Comparison of ENCODE assay signal across 1 cellular context in the genomic region with DNA sequence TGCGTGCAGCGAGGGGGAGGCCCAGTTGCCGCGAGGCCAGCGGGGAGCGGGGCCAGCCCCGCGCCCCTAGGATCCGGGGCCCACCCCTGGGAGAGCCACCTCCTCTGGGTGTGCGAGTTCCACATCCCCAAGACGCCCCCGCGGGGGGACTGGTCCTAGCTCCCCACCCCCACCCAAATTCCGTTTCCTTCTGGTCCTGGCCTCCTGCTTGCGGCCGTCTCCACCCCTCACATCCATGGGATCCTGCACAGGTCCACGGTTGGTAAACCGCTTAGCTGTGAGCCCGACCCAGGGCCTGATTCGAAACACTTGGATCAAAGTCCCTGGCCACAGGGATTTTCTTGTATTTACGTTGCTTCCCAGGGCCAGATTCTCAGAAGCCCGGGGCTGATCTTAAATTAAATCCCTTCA.
TF ChIP-seq lines count a peak whose summit lies in the region.

No MANE protein-coding gene starts in this region.

TF ChIP-seq in HepG2, 621 proteins besides CTCF, POLR2A, EP300 and RAD21 (continues in another document):
- TF ChIP-seq ZNF17 (CRISPR knock-in tag; IDR thresholded peaks at IDR 0.05) = no peak
- no peak for TF ChIP-seq EHMT2 (IDR thresholded peaks at IDR 0.05; ENCODE audit: borderline replicate concordance, low read depth, low read length)
- TF ChIP-seq TCF12 (IDR thresholded peaks at IDR 0.05) = no peak
- TF ChIP-seq TCF12 (CRISPR knock-in tag; IDR thresholded peaks at IDR 0.05) = no peak
- TF ChIP-seq GATAD1 (CRISPR knock-in tag; IDR thresholded peaks at IDR 0.05) = 0 out of 2 replicates have a peak, but pooled peaks have one; percentile 4
- TF ChIP-seq ZNF770 (CRISPR knock-in tag; IDR thresholded peaks at IDR 0.05) = peak; percentile 81
- TF ChIP-seq, protein P1, sequence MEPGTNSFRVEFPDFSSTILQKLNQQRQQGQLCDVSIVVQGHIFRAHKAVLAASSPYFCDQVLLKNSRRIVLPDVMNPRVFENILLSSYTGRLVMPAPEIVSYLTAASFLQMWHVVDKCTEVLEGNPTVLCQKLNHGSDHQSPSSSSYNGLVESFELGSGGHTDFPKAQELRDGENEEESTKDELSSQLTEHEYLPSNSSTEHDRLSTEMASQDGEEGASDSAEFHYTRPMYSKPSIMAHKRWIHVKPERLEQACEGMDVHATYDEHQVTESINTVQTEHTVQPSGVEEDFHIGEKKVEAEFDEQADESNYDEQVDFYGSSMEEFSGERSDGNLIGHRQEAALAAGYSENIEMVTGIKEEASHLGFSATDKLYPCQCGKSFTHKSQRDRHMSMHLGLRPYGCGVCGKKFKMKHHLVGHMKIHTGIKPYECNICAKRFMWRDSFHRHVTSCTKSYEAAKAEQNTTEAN (CRISPR knock-in tag; conservative IDR thresholded peaks at IDR 0.05) = 0 out of 2 replicates have a peak, but pooled peaks have one; percentile 24
- TF ChIP-seq CAMTA2 (CRISPR knock-in tag; IDR thresholded peaks at IDR 0.05; ENCODE audit: borderline replicate concordance) = no peak
- TF ChIP-seq ZNF274 (CRISPR knock-in tag; IDR thresholded peaks at IDR 0.05) = no peak
- TF ChIP-seq ZNF792 (CRISPR knock-in tag; IDR thresholded peaks at IDR 0.05) = 0 out of 2 replicates have a peak, but pooled peaks have one; percentile 4
- no peak for TF ChIP-seq NFATC3 (CRISPR knock-in tag; IDR thresholded peaks at IDR 0.05)
- TF ChIP-seq, protein P2, sequence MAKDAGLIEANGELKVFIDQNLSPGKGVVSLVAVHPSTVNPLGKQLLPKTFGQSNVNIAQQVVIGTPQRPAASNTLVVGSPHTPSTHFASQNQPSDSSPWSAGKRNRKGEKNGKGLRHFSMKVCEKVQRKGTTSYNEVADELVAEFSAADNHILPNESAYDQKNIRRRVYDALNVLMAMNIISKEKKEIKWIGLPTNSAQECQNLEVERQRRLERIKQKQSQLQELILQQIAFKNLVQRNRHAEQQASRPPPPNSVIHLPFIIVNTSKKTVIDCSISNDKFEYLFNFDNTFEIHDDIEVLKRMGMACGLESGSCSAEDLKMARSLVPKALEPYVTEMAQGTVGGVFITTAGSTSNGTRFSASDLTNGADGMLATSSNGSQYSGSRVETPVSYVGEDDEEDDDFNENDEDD (CRISPR knock-in tag; IDR thresholded peaks at IDR 0.05; ENCODE audit: borderline replicate concordance) = 0 out of 2 replicates have a peak, but pooled peaks have one; percentile 6
- no peak for TF ChIP-seq NR2F2 (IDR thresholded peaks at IDR 0.05; ENCODE audit: borderline replicate concordance, low read depth)
- TF ChIP-seq SIX1 (CRISPR knock-in tag; IDR thresholded peaks at IDR 0.05; ENCODE audit: borderline replicate concordance) = no peak
- TF ChIP-seq RBFOX2 (IDR thresholded peaks at IDR 0.05; ENCODE audit: low read depth, low read length) = peak; percentile 74
- no peak for TF ChIP-seq RNF2 (conservative IDR thresholded peaks at IDR 0.05; ENCODE audit: low read depth)
- 0 out of 2 replicates have a peak, but pooled peaks have one; percentile 26 for TF ChIP-seq ZNF878 (CRISPR knock-in tag; IDR thresholded peaks at IDR 0.05)
- TF ChIP-seq ZIK1 (CRISPR knock-in tag; IDR thresholded peaks at IDR 0.05; ENCODE audit: borderline replicate concordance, low read depth) = no peak
- no peak for TF ChIP-seq ZNF256 (CRISPR knock-in tag; conservative IDR thresholded peaks at IDR 0.05)
- TF ChIP-seq NFRKB (IDR thresholded peaks at IDR 0.05) = no peak
- no peak for TF ChIP-seq PITX1 (CRISPR knock-in tag; IDR thresholded peaks at IDR 0.05)
- TF ChIP-seq TEAD2 (CRISPR knock-in tag; IDR thresholded peaks at IDR 0.05) = no peak
- TF ChIP-seq HNF4G (IDR thresholded peaks at IDR 0.05; ENCODE audit: borderline replicate concordance, low read depth, low read length) = no peak
- no peak for TF ChIP-seq HNF4G (CRISPR knock-in tag; IDR thresholded peaks at IDR 0.05; ENCODE audit: borderline replicate concordance, low read depth)
- TF ChIP-seq KLF12 (CRISPR knock-in tag; IDR thresholded peaks at IDR 0.05; ENCODE audit: borderline replicate concordance) = peak; percentile 51; the same call in 1 of the 2 replicates
- no peak for TF ChIP-seq SIN3B (IDR thresholded peaks at IDR 0.05; ENCODE audit: low read length)
- TF ChIP-seq, protein P3, sequence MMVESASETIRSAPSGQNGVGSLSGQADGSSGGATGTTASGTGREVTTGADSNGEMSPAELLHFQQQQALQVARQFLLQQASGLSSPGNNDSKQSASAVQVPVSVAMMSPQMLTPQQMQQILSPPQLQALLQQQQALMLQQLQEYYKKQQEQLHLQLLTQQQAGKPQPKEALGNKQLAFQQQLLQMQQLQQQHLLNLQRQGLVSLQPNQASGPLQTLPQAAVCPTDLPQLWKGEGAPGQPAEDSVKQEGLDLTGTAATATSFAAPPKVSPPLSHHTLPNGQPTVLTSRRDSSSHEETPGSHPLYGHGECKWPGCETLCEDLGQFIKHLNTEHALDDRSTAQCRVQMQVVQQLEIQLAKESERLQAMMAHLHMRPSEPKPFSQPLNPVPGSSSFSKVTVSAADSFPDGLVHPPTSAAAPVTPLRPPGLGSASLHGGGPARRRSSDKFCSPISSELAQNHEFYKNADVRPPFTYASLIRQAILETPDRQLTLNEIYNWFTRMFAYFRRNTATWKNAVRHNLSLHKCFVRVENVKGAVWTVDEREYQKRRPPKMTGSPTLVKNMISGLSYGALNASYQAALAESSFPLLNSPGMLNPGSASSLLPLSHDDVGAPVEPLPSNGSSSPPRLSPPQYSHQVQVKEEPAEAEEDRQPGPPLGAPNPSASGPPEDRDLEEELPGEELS (CRISPR knock-in tag; IDR thresholded peaks at IDR 0.05) = no peak
- no peak for TF ChIP-seq MIER2 (CRISPR knock-in tag; IDR thresholded peaks at IDR 0.05)
- TF ChIP-seq, protein P4, sequence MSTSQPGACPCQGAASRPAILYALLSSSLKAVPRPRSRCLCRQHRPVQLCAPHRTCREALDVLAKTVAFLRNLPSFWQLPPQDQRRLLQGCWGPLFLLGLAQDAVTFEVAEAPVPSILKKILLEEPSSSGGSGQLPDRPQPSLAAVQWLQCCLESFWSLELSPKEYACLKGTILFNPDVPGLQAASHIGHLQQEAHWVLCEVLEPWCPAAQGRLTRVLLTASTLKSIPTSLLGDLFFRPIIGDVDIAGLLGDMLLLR (CRISPR knock-in tag; IDR thresholded peaks at IDR 0.05) = no peak
- TF ChIP-seq, protein P5, sequence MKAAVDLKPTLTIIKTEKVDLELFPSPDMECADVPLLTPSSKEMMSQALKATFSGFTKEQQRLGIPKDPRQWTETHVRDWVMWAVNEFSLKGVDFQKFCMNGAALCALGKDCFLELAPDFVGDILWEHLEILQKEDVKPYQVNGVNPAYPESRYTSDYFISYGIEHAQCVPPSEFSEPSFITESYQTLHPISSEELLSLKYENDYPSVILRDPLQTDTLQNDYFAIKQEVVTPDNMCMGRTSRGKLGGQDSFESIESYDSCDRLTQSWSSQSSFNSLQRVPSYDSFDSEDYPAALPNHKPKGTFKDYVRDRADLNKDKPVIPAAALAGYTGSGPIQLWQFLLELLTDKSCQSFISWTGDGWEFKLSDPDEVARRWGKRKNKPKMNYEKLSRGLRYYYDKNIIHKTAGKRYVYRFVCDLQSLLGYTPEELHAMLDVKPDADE (CRISPR knock-in tag; IDR thresholded peaks at IDR 0.05) = no peak
- 0 out of 2 replicates have a peak, but pooled peaks have one; percentile 3 for TF ChIP-seq GFI1 (CRISPR knock-in tag; IDR thresholded peaks at IDR 0.05; ENCODE audit: borderline replicate concordance)
- TF ChIP-seq, protein P6, sequence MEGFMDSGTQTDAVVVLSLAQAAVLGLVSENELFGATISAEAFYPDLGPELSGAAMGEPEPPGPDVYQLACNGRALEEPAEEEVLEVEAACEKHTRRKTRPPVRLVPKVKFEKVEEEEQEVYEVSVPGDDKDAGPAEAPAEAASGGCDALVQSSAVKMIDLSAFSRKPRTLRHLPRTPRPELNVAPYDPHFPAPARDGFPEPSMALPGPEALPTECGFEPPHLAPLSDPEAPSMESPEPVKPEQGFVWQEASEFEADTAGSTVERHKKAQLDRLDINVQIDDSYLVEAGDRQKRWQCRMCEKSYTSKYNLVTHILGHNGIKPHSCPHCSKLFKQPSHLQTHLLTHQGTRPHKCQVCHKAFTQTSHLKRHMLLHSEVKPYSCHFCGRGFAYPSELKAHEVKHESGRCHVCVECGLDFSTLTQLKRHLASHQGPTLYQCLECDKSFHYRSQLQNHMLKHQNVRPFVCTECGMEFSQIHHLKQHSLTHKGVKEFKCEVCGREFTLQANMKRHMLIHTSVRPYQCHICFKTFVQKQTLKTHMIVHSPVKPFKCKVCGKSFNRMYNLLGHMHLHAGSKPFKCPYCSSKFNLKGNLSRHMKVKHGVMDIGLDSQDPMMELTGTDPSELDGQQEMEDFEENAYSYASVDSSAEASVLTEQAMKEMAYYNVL (CRISPR knock-in tag; IDR thresholded peaks at IDR 0.05; ENCODE audit: borderline replicate concordance) = no peak
- 0 out of 3 replicates have a peak, but pooled peaks have one; percentile 17 for TF ChIP-seq MXI1 (IDR thresholded peaks at IDR 0.05; ENCODE audit: borderline replicate concordance, low read depth, low read length)
- no peak for TF ChIP-seq RAD51 (IDR thresholded peaks at IDR 0.05; ENCODE audit: borderline replicate concordance)
- TF ChIP-seq TBX3 (IDR thresholded peaks at IDR 0.05; ENCODE audit: borderline replicate concordance) = no peak
- TF ChIP-seq, protein P7, sequence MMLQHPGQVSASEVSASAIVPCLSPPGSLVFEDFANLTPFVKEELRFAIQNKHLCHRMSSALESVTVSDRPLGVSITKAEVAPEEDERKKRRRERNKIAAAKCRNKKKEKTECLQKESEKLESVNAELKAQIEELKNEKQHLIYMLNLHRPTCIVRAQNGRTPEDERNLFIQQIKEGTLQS (CRISPR knock-in tag; IDR thresholded peaks at IDR 0.05) = no peak
- TF ChIP-seq ZFP36 (IDR thresholded peaks at IDR 0.05; ENCODE audit: borderline replicate concordance, low read depth, low read length, partially characterized antibody) = no peak
- TF ChIP-seq MAZ (IDR thresholded peaks at IDR 0.05; ENCODE audit: borderline replicate concordance, low read depth, low read length) = no peak
- no peak for TF ChIP-seq MAZ (CRISPR knock-in tag; IDR thresholded peaks at IDR 0.05; ENCODE audit: low read depth)
- TF ChIP-seq ATF4 (CRISPR knock-in tag; IDR thresholded peaks at IDR 0.05) = no peak
- no peak for TF ChIP-seq SNAPC5 (CRISPR knock-in tag; IDR thresholded peaks at IDR 0.05; ENCODE audit: borderline replicate concordance)
- TF ChIP-seq, protein P8, sequence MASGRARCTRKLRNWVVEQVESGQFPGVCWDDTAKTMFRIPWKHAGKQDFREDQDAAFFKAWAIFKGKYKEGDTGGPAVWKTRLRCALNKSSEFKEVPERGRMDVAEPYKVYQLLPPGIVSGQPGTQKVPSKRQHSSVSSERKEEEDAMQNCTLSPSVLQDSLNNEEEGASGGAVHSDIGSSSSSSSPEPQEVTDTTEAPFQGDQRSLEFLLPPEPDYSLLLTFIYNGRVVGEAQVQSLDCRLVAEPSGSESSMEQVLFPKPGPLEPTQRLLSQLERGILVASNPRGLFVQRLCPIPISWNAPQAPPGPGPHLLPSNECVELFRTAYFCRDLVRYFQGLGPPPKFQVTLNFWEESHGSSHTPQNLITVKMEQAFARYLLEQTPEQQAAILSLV (CRISPR knock-in tag; IDR thresholded peaks at IDR 0.05; ENCODE audit: borderline replicate concordance) = no peak
- TF ChIP-seq CBX5 (CRISPR knock-in tag; IDR thresholded peaks at IDR 0.05; ENCODE audit: borderline replicate concordance) = 0 out of 2 replicates have a peak, but pooled peaks have one; percentile 19
- TF ChIP-seq EED (CRISPR knock-in tag; IDR thresholded peaks at IDR 0.05) = no peak
- peak; percentile 9; the same call in 1 of the 2 replicates for TF ChIP-seq ARID2 (CRISPR knock-in tag; IDR thresholded peaks at IDR 0.05; ENCODE audit: borderline replicate concordance)
- TF ChIP-seq SRSF1 (optimal IDR thresholded peaks at IDR 0.05; ENCODE audit: low read depth, low read length) = peak; percentile 72
- no peak for TF ChIP-seq PHF5A (CRISPR knock-in tag; IDR thresholded peaks at IDR 0.05; ENCODE audit: low read depth, unreplicated experiment)
- no peak for TF ChIP-seq KMT2A (CRISPR knock-in tag; IDR thresholded peaks at IDR 0.05)
- TF ChIP-seq POLR2AphosphoS5 (IDR thresholded peaks at IDR 0.05; ENCODE audit: low read depth, low read length) = no peak
- TF ChIP-seq SOX6 (IDR thresholded peaks at IDR 0.05) = no peak
- no peak for TF ChIP-seq SOX6 (CRISPR knock-in tag; IDR thresholded peaks at IDR 0.05)
